ENCODE assay signal across 23 cellular contexts in genomic region chr6:45808041-45808440, GRCh38.
DNase-seq lines count a peak whose midpoint lies in the region; ATAC-seq and TF ChIP-seq lines count a peak whose summit lies in the region.
"Had no signal": no experiment of that assay in that cellular context is flagged by ENCODE, and none has a peak within 500 bp of the region (broad histone marks: within the 10 kb centered on the region; RNA-seq: fewer than 3 reads in every experiment).

No MANE protein-coding gene starts in this region.

- intact Hi-C loops in A673 (cut with micrococcal nuclease; ENCODE audit: unreplicated experiment) (no loop called here), testis (cut with DNase I; ENCODE audit: low total_unique reads) (no loop called here)

- 82 to 94% methylated on average over 3 to 4 of the region's 4 CpGs for WGBS in testis, 2 donors

- peaks cover 1% of the 10 kb centered on the region for H3K9me3 Mint-ChIP-seq in activated T-helper 17 cell treated with anti-CD3 and anti-CD28 coated beads, Interleukin-2, amount 50 U/mL, for 72 hours
- H3K9me3 Mint-ChIP-seq: CD4-positive, alpha-beta T cell; T-cell had no signal

- H3K4me3 Mint-ChIP-seq in activated T-helper 17 cell treated with anti-CD3 and anti-CD28 coated beads, Interleukin-2, amount 50 U/mL, for 72 hours: no peak overlapping the region
- H3K4me3 Mint-ChIP-seq: CD4-positive, alpha-beta T cell; T-cell had no signal

- no peaks in the 10 kb centered on the region for H3K36me3 Mint-ChIP-seq in activated T-helper 17 cell treated with anti-CD3 and anti-CD28 coated beads, Interleukin-2, amount 50 U/mL, for 72 hours (ENCODE audit: low read depth)
- H3K36me3 Mint-ChIP-seq: T-cell had no signal

- H3K27ac ChIP-seq in A673 (ENCODE audit: low read depth, low read length, poor library complexity, severe bottlenecking) (peak overlapping the region; percentile 28), testis (no peak overlapping the region)
- H3K27ac ChIP-seq: KMS-11, Peyer's patch had no signal

- TF ChIP-seq CTCF in A673 (conservative IDR thresholded peaks at IDR 0.05; ENCODE audit: low read depth, low read length) (no peak), testis (IDR thresholded peaks at IDR 0.05) (no peak)

- H3K27me3 ChIP-seq in A673 (replicated peaks; ENCODE audit: insufficient read depth, low read depth, low read length, poor library complexity) (no peaks in the 10 kb centered on the region), testis (no peaks in the 10 kb centered on the region)
- H3K27me3 ChIP-seq: BE2C, Peyer's patch had no signal

- H3K27ac Mint-ChIP-seq in activated T-helper 17 cell treated with anti-CD3 and anti-CD28 coated beads, Interleukin-2, amount 50 U/mL, for 72 hours: no peak overlapping the region
- H3K27ac Mint-ChIP-seq: CD4-positive, alpha-beta T cell; T-cell had no signal

- peaks cover 18% of the 10 kb centered on the region for H3K27me3 Mint-ChIP-seq in activated T-helper 17 cell treated with anti-CD3 and anti-CD28 coated beads, Interleukin-2, amount 50 U/mL, for 72 hours

- peak; percentile 49 for ATAC-seq in activated T-helper 17 cell treated with anti-CD3 and anti-CD28 coated beads, Interleukin-2, amount 50 U/mL, for 72 hours (replicated peaks)
- ATAC-seq: GM12878, SK-N-SH treated with all-trans-retinoic acid at 6 μM for 48 hours, T-cell had no signal

- POLR2A ChIA-PET in A673 (lab: Charles Lee; ENCODE audit: low non-redundant PET): no interaction called here
- POLR2A ChIA-PET in HEK293T (lab: Yijun Ruan, JAX): no interaction called here

- no peak for TF ChIP-seq POLR2A in testis (IDR thresholded peaks at IDR 0.05)

- H3K4me1 ChIP-seq in A673 (ENCODE audit: insufficient read depth, low read length, poor library complexity, severe bottlenecking) (peaks cover 23% of the 10 kb centered on the region), testis (no peaks in the 10 kb centered on the region)
- H3K4me1 ChIP-seq: BE2C had no signal

- H3K36me3 ChIP-seq in A673 (ENCODE audit: insufficient read depth, low read length, poor library complexity, severe bottlenecking): no peaks in the 10 kb centered on the region
- H3K36me3 ChIP-seq in testis (ENCODE audit: low read depth, missing control alignments): no peaks in the 10 kb centered on the region
- H3K36me3 ChIP-seq: BE2C, Peyer's patch had no signal

- peaks cover under 1% of the 10 kb centered on the region for H3K4me1 Mint-ChIP-seq in activated T-helper 17 cell treated with anti-CD3 and anti-CD28 coated beads, Interleukin-2, amount 50 U/mL, for 72 hours
- H3K4me1 Mint-ChIP-seq: T-cell had no signal

- no peak overlapping the region for H3K4me3 ChIP-seq in A673 (ENCODE audit: low read depth, low read length, poor library complexity, severe bottlenecking)
- no peak overlapping the region for H3K4me3 ChIP-seq in testis
- H3K4me3 ChIP-seq: GM12878, Peyer's patch had no signal

- CTCF ChIA-PET in A673 (lab: Charles Lee): no interaction called here
- CTCF ChIA-PET in HEK293T (lab: Yijun Ruan, JAX): no interaction called here

- DNase-seq in A673 (ENCODE audit: low spot score): peak; percentile 80
- no peak for DNase-seq in HEK293T (ENCODE audit: extremely low spot score)
- peak; percentile 54 for DNase-seq in retina
- DNase-seq in Ammon's horn (ENCODE audit: low spot score): no peak
- no peak for DNase-seq in testis
- no peak for DNase-seq in T-helper 9 cell
- DNase-seq: BE2C; CD4-positive, alpha-beta T cell; COR-L47; DMS79; GOT3; HCEC 1CT; IMR-90; NCI-H1105 treated with DMSO at 0.1 percent for 48 hours; NCI-H1694 treated with DMSO at 0.1 percent for 48 hours; NCI-H2081 treated with DMSO at 0.1 percent for 48 hours; NCI-H2171 treated with DMSO at 0.1 percent for 48 hours; Peyer's patch; T-cell had no signal

- H3K9me3 ChIP-seq in A673 (ENCODE audit: low read depth, low read length, poor library complexity, severe bottlenecking) (no peaks in the 10 kb centered on the region), testis (no peaks in the 10 kb centered on the region)
- H3K9me3 ChIP-seq: BE2C, Peyer's patch had no signal

- BruUV-seq in A673 (replicated peaks; lab: Mats Ljungman, UMichigan): no TSS peak

TF ChIP-seq in HEK293T, 16 proteins besides CTCF, POLR2A, EP300 and RAD21:
- no peak for TF ChIP-seq ARNT (IDR thresholded peaks at IDR 0.05)
- no peak for TF ChIP-seq FOXK2 (IDR thresholded peaks at IDR 0.05)
- no peak for TF ChIP-seq L3MBTL2 (conservative IDR thresholded peaks at IDR 0.05)
- TF ChIP-seq SUZ12 (IDR thresholded peaks at IDR 0.05): no peak
- TF ChIP-seq PKNOX1 (IDR thresholded peaks at IDR 0.05): 0 out of 2 replicates have a peak, but pooled peaks have one; percentile 5
- TF ChIP-seq ELF4 (IDR thresholded peaks at IDR 0.05): no peak
- TF ChIP-seq FOXM1 (IDR thresholded peaks at IDR 0.05; ENCODE audit: borderline replicate concordance): no peak

Comparison
In these comparisons a context has a peak if more than half of its experiments do, and no peak if none do; other contexts are left out.
1. DNase-seq: peak in A673 (single experiment) and retina (single experiment); none in HEK293T (single experiment), Ammon's horn (single experiment), testis (single experiment) and T-helper 9 cell (single experiment).